In the genomic region with DNA sequence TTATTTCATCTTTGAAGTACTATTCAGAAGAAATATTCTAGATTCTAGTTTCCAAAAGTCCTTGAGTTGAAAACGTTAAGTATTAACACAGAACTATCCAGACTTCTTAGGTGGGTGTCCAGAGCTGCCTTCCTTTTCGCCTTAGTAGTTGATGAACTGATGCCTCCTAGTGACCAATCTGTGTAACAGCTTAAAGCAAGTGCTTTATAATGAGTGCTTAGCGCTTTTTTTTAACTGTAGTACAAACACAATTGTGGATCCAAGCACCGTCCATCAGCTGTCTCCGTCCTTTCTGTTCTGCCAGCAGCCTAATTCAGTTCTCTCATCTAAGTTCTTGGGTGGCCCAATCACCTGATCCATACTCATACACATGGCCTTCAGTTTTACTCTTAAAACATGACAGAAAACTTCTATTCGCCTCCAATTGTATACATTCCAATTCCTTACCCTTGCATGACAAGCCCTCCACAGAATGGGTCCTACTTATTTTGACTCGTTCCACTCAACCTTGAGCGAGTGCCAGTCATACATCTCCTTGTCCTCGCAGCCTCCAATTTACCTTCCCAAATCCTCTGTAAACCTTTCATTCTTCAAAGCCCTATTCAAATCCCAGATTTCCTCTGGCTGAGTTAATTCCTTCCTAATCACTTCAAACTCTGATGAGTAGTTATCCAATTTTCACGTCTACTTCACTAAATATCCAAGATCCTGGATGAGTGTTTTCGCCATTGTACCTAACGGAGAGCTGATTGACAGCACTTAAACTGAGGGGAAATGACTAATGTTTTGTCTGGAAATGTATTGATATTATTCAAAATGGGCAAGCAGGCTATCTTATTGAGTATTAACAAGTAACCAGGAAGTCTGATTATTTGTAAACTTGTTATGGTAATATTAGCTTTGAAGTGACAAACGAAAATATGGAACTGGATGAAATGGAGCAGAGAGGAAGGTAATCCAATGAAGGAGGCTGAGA, we compare ENCODE assay signal across 8 cellular contexts. TPM values are rescaled to one million over a fixed set of nuclear protein-coding genes. Genes with fewer than 3 reads are reported as not detected.
A peak's percentile ranks its signal among the peaks of the same experiment; 100 is the strongest.
DNase-seq lines count a peak whose midpoint lies in the region; ATAC-seq and TF ChIP-seq lines count a peak whose summit lies in the region.

No MANE protein-coding gene starts in this region.

- H3K9me3 ChIP-seq in SJSA1 (replicated peaks), result no peaks in the 10 kb centered on the region
- no peaks in the 10 kb centered on the region for H3K9me3 ChIP-seq in vagina

- H3K4me3 ChIP-seq in SJSA1, result no peak overlapping the region
- H3K4me3 ChIP-seq in vagina, result no peak overlapping the region

- in situ Hi-C loops in GM13977 (cut with MboI; ENCODE audit: low pct_unique_long_range_greater_than_20kb, low sequenced_read_pairs, unreplicated experiment), result loop anchor here (10.0 to 25.0 kb wide), 2 partner anchors 493 to 700 kb away; a partner anchor contains a TSS

- peaks cover 29% of the 10 kb centered on the region for H3K4me1 ChIP-seq in SJSA1 (replicated peaks)
- peaks cover 6% of the 10 kb centered on the region for H3K4me1 ChIP-seq in vagina

- peak; percentile 49 for ATAC-seq in HG02763 (IDR thresholded peaks at IDR 0.05; ENCODE audit: unreplicated experiment)

- DNase-seq in Ammon's horn (ENCODE audit: low spot score) (peak; percentile 87), GM13977 (ENCODE audit: low spot score) (peak; percentile 46), NCI-H1092 (lab: John Stamatoyannopoulos, UW) (peak; percentile 24), SJSA1 (ENCODE audit: low read depth in 1 of 2, low spot score in 2 of 2) (peak; percentile 49 to 68), dermis blood vessel endothelial cell (peak; percentile 92), lung microvascular endothelial cell (ENCODE audit: low read depth in 2 of 2) (peak; percentile 88 to 94), vagina (ENCODE audit: extremely low spot score in 2 of 2) (no peak)

- H3K27ac ChIP-seq in SJSA1 (no peak overlapping the region), vagina (no peak overlapping the region)

- TF ChIP-seq POLR2A in vagina (IDR thresholded peaks at IDR 0.05), result no peak

- no peaks in the 10 kb centered on the region for H3K27me3 ChIP-seq in SJSA1 (replicated peaks)
- no peaks in the 10 kb centered on the region for H3K27me3 ChIP-seq in vagina

- intact Hi-C loops in vagina (cut with DNase I), result loop anchor here (5.0 kb wide), 1 partner anchor 510 kb away; no protein-coding TSS in a partner anchor

- peaks cover 3% of the 10 kb centered on the region for H3K36me3 ChIP-seq in SJSA1
- no peaks in the 10 kb centered on the region for H3K36me3 ChIP-seq in vagina

- TF ChIP-seq CTCF in GM13977 (IDR thresholded peaks at IDR 0.05; ENCODE audit: extremely low read depth, insufficient read depth, missing control alignments) (peak; percentile 82), vagina (IDR thresholded peaks at IDR 0.05) (peak; percentile 63 to 82 (median 74))

RNA-seq across cellular contexts. Expression of a gene that starts 5.8 kb away (rescaled TPM):
- total RNA-seq in SJSA1 (2014; rRNA removed; shearing (Covaris generic)), result 19.5 and 23.6 TPM in 2 replicates
- 23.5 and 26.5 TPM in 2 replicates for total RNA-seq in dermis blood vessel endothelial cell
- 13.1 and 16.1 TPM in 2 replicates for total RNA-seq in lung microvascular endothelial cell
- total RNA-seq in vagina, result 40.3 TPM

RNA-seq across cellular contexts. Expression of a gene that starts 47.1 kb away (rescaled TPM):
- total RNA-seq in SJSA1 (2014; rRNA removed; shearing (Covaris generic)), result 287 and 521 TPM in 2 replicates
- 253 and 400 TPM in 2 replicates for total RNA-seq in dermis blood vessel endothelial cell
- 116 and 146 TPM in 2 replicates for total RNA-seq in lung microvascular endothelial cell
- total RNA-seq in vagina, result 318 TPM

Comparison
In these comparisons a context has a peak if more than half of its experiments do, and no peak if none do; other contexts are left out.
1. DNase-seq: peak in Ammon's horn (single experiment), GM13977 (single experiment), NCI-H1092 (single experiment), SJSA1 (2 of 2), dermis blood vessel endothelial cell (single experiment) and lung microvascular endothelial cell (2 of 2); none in vagina (0 of 2).